ENCODE assay signal across 8 cellular contexts in the genomic region with DNA sequence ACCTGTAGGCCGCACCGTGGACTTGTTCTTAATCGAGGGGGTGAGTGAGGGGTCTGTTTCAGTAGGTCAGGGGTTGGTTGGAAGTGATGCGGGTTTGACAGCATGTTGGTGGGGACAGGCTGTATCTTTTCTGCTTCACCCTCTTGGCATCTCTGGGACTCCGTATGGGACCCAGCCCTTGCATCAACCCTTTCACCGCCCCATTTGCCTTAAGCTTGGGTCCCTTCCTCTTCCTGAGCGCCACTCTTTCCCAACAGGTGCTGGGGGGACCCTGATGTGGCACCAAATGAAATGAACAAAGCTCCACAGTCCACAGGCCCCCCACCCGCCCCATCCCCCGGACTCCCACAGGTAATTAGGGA. TPM values are rescaled to one million over a fixed set of nuclear protein-coding genes. Genes with fewer than 3 reads are reported as not detected.
DNase-seq lines count a peak whose midpoint lies in the region; ATAC-seq, FAIRE-seq and TF ChIP-seq lines count a peak whose summit lies in the region.

No MANE protein-coding gene starts in this region.

- H4K20me1 ChIP-seq in PC-9 (ENCODE audit: insufficient read depth): peaks cover 51% of the 10 kb centered on the region

- peak; percentile 15 for ATAC-seq in GM19438 (IDR thresholded peaks at IDR 0.05; ENCODE audit: low read depth, unreplicated experiment)

- H3K36me3 ChIP-seq in PC-9 (ENCODE audit: low read depth) (peaks cover 32% of the 10 kb centered on the region), parathyroid adenoma (ENCODE audit: control insufficient read depth, insufficient read depth, low read length) (no peaks in the 10 kb centered on the region)

- H3K27ac ChIP-seq in 22Rv1: peak overlapping the region; percentile 95
- H3K27ac ChIP-seq in PC-9: peak overlapping the region; percentile 84
- H3K27ac ChIP-seq in parathyroid adenoma: peak overlapping the region; percentile 96

- intact Hi-C loops in PC-9 (cut with micrococcal nuclease; ENCODE audit: unreplicated experiment): loop anchor here (1.0 kb wide), 1 partner anchor 47 kb away; no protein-coding TSS in a partner anchor

- peak overlapping the region; percentile 75 for H3K4me2 ChIP-seq in PC-9
- peak overlapping the region; percentile 99 for H3K4me2 ChIP-seq in parathyroid adenoma (ENCODE audit: low read length)

- H3K9me2 ChIP-seq in PC-9 (ENCODE audit: insufficient read depth): no peaks in the 10 kb centered on the region

- DNase-seq in PC-9 (no peak), epithelial cell of esophagus (ENCODE audit: low read depth) (no peak), C1 segment of cervical spinal cord (lab: John Stamatoyannopoulos, UW) (no peak), HTR-8/SVneo (ENCODE audit: insufficient read length, low spot score) (no peak), SKM-1 (lab: John Stamatoyannopoulos, UW; ENCODE audit: unreplicated experiment) (no peak)

- no peak for TF ChIP-seq CTCF in 22Rv1 (IDR thresholded peaks at IDR 0.05)
- no peak for TF ChIP-seq CTCF in PC-9 (conservative IDR thresholded peaks at IDR 0.05)
- no peak for TF ChIP-seq CTCF in epithelial cell of esophagus (IDR thresholded peaks at IDR 0.05; ENCODE audit: insufficient read depth, low read depth, low read length, missing control alignments)
- no peak for TF ChIP-seq CTCF in parathyroid adenoma (IDR thresholded peaks at IDR 0.05)

- H3F3A ChIP-seq in PC-9 (ENCODE audit: insufficient read depth, low read depth): peaks cover 71% of the 10 kb centered on the region

- FAIRE-seq in HTR-8/SVneo (lab: Jason Lieb, UNC): no peak

- no peaks in the 10 kb centered on the region for H3K27me3 ChIP-seq in PC-9 (ENCODE audit: insufficient read depth, low read depth)
- H3K27me3 ChIP-seq in parathyroid adenoma (ENCODE audit: control insufficient read depth, insufficient read depth, low read length): no peaks in the 10 kb centered on the region

- peak overlapping the region; percentile 96 for H3K9ac ChIP-seq in parathyroid adenoma

- CTCF ChIA-PET in PC-9 (lab: Charles Lee): interaction anchor here (0.6 kb wide), 2 partner anchors 33 to 246 kb away, joined by 3 to 13 read pairs; a partner anchor contains a TSS

- POLR2A ChIA-PET in PC-9 (lab: Charles Lee; ENCODE audit: unreplicated experiment): interaction anchor here (0.7 kb wide), 1 partner anchor 13 kb away, joined by 4 read pairs; no protein-coding TSS in a partner anchor

- no peaks in the 10 kb centered on the region for H3K9me3 ChIP-seq in PC-9 (ENCODE audit: insufficient read depth, low read depth)
- no peaks in the 10 kb centered on the region for H3K9me3 ChIP-seq in parathyroid adenoma (ENCODE audit: control insufficient read depth, low read length)

- H2AFZ ChIP-seq in PC-9: no peak overlapping the region
- peak overlapping the region; percentile 67 for H2AFZ ChIP-seq in parathyroid adenoma

- BruUV-seq in PC-9 (replicated peaks; lab: Mats Ljungman, UMichigan): no TSS peak

- H3K4me3 ChIP-seq in PC-9: peak overlapping the region; percentile 63
- H3K4me3 ChIP-seq in epithelial cell of esophagus (ENCODE audit: low read length): peak overlapping the region; percentile 88
- H3K4me3 ChIP-seq in parathyroid adenoma (ENCODE audit: low read depth, low read length): peak overlapping the region; percentile 86

- peaks cover 53% of the 10 kb centered on the region for H3K4me1 ChIP-seq in PC-9 (replicated peaks; ENCODE audit: insufficient read depth)
- H3K4me1 ChIP-seq in parathyroid adenoma: peaks cover 30% of the 10 kb centered on the region

- peaks cover 55% of the 10 kb centered on the region for H3K79me2 ChIP-seq in PC-9 (ENCODE audit: low read depth)
- peaks cover 27% of the 10 kb centered on the region for H3K79me2 ChIP-seq in parathyroid adenoma

RNA-seq across cellular contexts. Expression of a gene that starts 1.1 kb away (rescaled TPM):
- total RNA-seq in PC-9 (2021): 657 and 721 TPM in 2 replicates

RNA-seq across cellular contexts. Expression of a gene that starts 16.4 kb away (rescaled TPM):
- 521 and 788 TPM in 2 replicates for total RNA-seq in PC-9 (2021)

RNA-seq across cellular contexts. Expression of a gene that starts 21.9 kb away (rescaled TPM):
- 25.5 and 28.2 TPM in 2 replicates for total RNA-seq in PC-9 (2021)

RNA-seq across cellular contexts. Expression of a gene that starts 39.7 kb away (rescaled TPM):
- total RNA-seq in PC-9 (2021): not detected in 2 replicates

RNA-seq across cellular contexts. Expression of a gene that starts 45.9 kb away (rescaled TPM):
- total RNA-seq in PC-9 (2021): 27.1 and 33.0 TPM in 2 replicates
